27 cellular contexts compared by ENCODE assay signal in genomic region chr7:70578131-70578530, GRCh38.
"Had no signal": no experiment of that assay in that cellular context is flagged by ENCODE, and none has a peak within 500 bp of the region (broad histone marks: within the 10 kb centered on the region; RNA-seq: fewer than 3 reads in every experiment).

No MANE protein-coding gene starts in this region.

- H3K9me3 ChIP-seq: colonic mucosa, esophagus muscularis mucosa, esophagus squamous epithelium, gastrocnemius medialis, gastroesophageal sphincter, heart left ventricle, heart right ventricle had no signal

- ATAC-seq: effector memory CD8-positive, alpha-beta T cell; esophagus mucosa; foreskin keratinocyte; gastrocnemius medialis; gastroesophageal sphincter; heart left ventricle; heart right ventricle had no signal

- H3K36me3 ChIP-seq: colonic mucosa, esophagus squamous epithelium, gastrocnemius medialis, gastroesophageal sphincter, heart left ventricle had no signal

- H3K4me1 ChIP-seq: colonic mucosa, esophagus muscularis mucosa, foreskin keratinocyte, gastrocnemius medialis, heart left ventricle, heart right ventricle had no signal

- H3K4me3 ChIP-seq: colonic mucosa, coronary artery, dorsolateral prefrontal cortex, esophagus muscularis mucosa, esophagus squamous epithelium, gastrocnemius medialis, gastroesophageal sphincter, heart left ventricle, heart right ventricle had no signal

- H3K27me3 ChIP-seq: colonic mucosa, dorsolateral prefrontal cortex, esophagus muscularis mucosa, esophagus squamous epithelium, foreskin keratinocyte, gastrocnemius medialis, gastroesophageal sphincter, heart left ventricle had no signal

- H3K27ac ChIP-seq: colonic mucosa, coronary artery, dorsolateral prefrontal cortex, epithelial cell of prostate, esophagus muscularis mucosa, esophagus squamous epithelium, foreskin keratinocyte, gastrocnemius medialis, gastroesophageal sphincter, heart left ventricle, heart right ventricle had no signal

- FAIRE-seq: colon, endometrium, endothelial cell of umbilical vein, frontal cortex had no signal

- DNase-seq: colonic mucosa; cortex of kidney; dermis blood vessel endothelial cell; dorsolateral prefrontal cortex; effector CD4-positive, alpha-beta T cell; effector CD8-positive, alpha-beta T cell; effector memory CD4-positive, alpha-beta T cell; effector memory CD8-positive, alpha-beta T cell; endodermal cell; erythroblast; esophagus squamous epithelium; foreskin fibroblast; foreskin keratinocyte; foreskin melanocyte; gastrocnemius medialis; glutamatergic neuron; heart left ventricle; heart right ventricle had no signal
